ENCODE assay signal across 8 cellular contexts in the genomic region with DNA sequence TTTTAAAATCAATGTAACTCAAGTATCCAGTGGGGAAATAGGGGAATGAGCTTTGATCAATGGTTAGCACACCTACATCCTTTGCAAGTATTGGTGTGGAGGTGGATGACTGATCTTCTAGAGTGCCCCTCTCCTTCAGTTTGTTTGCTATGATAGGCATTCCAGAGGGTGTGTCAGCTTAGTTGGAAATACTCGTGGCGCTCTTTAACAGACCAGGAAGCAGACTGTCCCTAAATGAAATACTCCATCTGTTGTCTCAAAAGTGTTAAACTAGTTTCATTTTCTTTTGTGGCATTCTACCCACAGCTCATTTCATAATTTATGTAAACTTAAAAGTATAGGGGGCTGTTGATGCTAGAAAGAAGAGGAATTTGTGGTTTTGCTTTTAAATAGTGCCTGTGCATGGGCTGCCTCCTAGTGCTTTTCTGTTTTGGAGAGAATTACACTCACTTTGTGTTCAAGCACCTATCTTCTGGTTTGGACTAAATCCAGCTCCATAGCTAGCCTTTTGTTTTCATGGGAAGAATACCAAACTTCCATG.
DNase-seq lines count a peak whose midpoint lies in the region; ATAC-seq and TF ChIP-seq lines count a peak whose summit lies in the region.

No MANE protein-coding gene starts in this region.

- DNase-seq in EL (peak; percentile 83), HS-27A (ENCODE audit: low read depth) (peak; percentile 51), right atrium auricular region (ENCODE audit: low spot score) (no peak), thoracic aorta (ENCODE audit: low spot score) (no peak)
- DNase-seq in activated CD8-positive, alpha-beta T cell treated with anti-CD3 and anti-CD28 coated beads for 36 hours: peak; percentile 36
- no peak for DNase-seq in stimulated activated CD4-positive, alpha-beta T cell treated with anti-CD3 and anti-CD28 coated beads, Interleukin-4, amount 100 ng/mL, for 24 hours
- no peak for DNase-seq in stimulated activated CD4-positive, alpha-beta T cell treated with anti-CD3 and anti-CD28 coated beads, Interleukin-15, amount 100 ng/mL, for 24 hours

- H3K4me3 ChIP-seq in right atrium auricular region: no peak overlapping the region
- peak overlapping the region; percentile 14 for H3K4me3 ChIP-seq in thoracic aorta

- peak overlapping the region; percentile 43 to 63 for H3K27ac ChIP-seq in right atrium auricular region
- H3K27ac ChIP-seq in thoracic aorta: peak overlapping the region; percentile 19 to 67

- H3K4me1 ChIP-seq in right atrium auricular region: peaks cover 0 to 38% of the 10 kb centered on the region in 2 donors
- peaks cover 27 to 36% of the 10 kb centered on the region in 2 donors for H3K4me1 ChIP-seq in thoracic aorta (ENCODE audit: control insufficient read depth in 1 of 2, low read depth in 2 of 2)

- TF ChIP-seq CTCF in activated CD8-positive, alpha-beta T cell treated with anti-CD3 and anti-CD28 coated beads for 36 hours (IDR thresholded peaks at IDR 0.05): no peak
- TF ChIP-seq CTCF in right atrium auricular region (IDR thresholded peaks at IDR 0.05) (no peak), thoracic aorta (IDR thresholded peaks at IDR 0.05) (no peak)

- POLR2A ChIA-PET in activated CD8-positive, alpha-beta T cell treated with anti-CD3 and anti-CD28 coated beads for 36 hours (lab: Charles Lee): interaction anchor here (0.7 to 4.3 kb wide), 5 partner anchors 10 to 67 kb away, joined by 3 to 16 read pairs (median 4); partner anchors contain the start of gene GLS

- no peaks in the 10 kb centered on the region for H3K27me3 Mint-ChIP-seq in activated CD8-positive, alpha-beta T cell treated with anti-CD3 and anti-CD28 coated beads for 36 hours

- H3K27me3 ChIP-seq in right atrium auricular region (no peaks in the 10 kb centered on the region), thoracic aorta (replicated peaks; ENCODE audit: insufficient read depth) (no peaks in the 10 kb centered on the region)

- H3K27ac Mint-ChIP-seq in activated CD8-positive, alpha-beta T cell treated with anti-CD3 and anti-CD28 coated beads for 36 hours: peak overlapping the region; percentile 70

- no peaks in the 10 kb centered on the region for H3K36me3 Mint-ChIP-seq in activated CD8-positive, alpha-beta T cell treated with anti-CD3 and anti-CD28 coated beads for 36 hours (ENCODE audit: low read depth)

- H3K4me3 Mint-ChIP-seq in activated CD8-positive, alpha-beta T cell treated with anti-CD3 and anti-CD28 coated beads for 36 hours: no peak overlapping the region

- H3K36me3 ChIP-seq in right atrium auricular region (no peaks in the 10 kb centered on the region), thoracic aorta (no peaks in the 10 kb centered on the region)

- intact Hi-C loops in activated CD8-positive, alpha-beta T cell treated with anti-CD3 and anti-CD28 coated beads for 36 hours (cut with micrococcal nuclease): loop anchor here (5.0 to 10.0 kb wide), 2 partner anchors 95 to 163 kb away; no protein-coding TSS in a partner anchor

- CTCF ChIA-PET in activated CD8-positive, alpha-beta T cell treated with anti-CD3 and anti-CD28 coated beads for 36 hours (lab: Charles Lee): interaction anchor here (0.5 to 3.8 kb wide), 39 partner anchors 9 to 303 kb away, joined by 3 to 29 read pairs (median 4); no protein-coding TSS in a partner anchor

- H3K4me1 Mint-ChIP-seq in activated CD8-positive, alpha-beta T cell treated with anti-CD3 and anti-CD28 coated beads for 36 hours (ENCODE audit: low read depth): peaks cover 22% of the 10 kb centered on the region

- H3K9me3 Mint-ChIP-seq in activated CD8-positive, alpha-beta T cell treated with anti-CD3 and anti-CD28 coated beads for 36 hours: no peaks in the 10 kb centered on the region

- no peaks in the 10 kb centered on the region for H3K9me3 ChIP-seq in right atrium auricular region
- no peaks in the 10 kb centered on the region for H3K9me3 ChIP-seq in thoracic aorta

- peak; percentile 75 for ATAC-seq in GM21360 (IDR thresholded peaks at IDR 0.05; ENCODE audit: unreplicated experiment)
- peak; percentile 81 for ATAC-seq in activated CD8-positive, alpha-beta T cell treated with anti-CD3 and anti-CD28 coated beads for 36 hours
- no peak for ATAC-seq in thoracic aorta (ENCODE audit: insufficient number of reproducible peaks, low FRiP score, low read depth)

Comparison
In these comparisons a context has a peak if more than half of its experiments do, and no peak if none do; other contexts are left out.
1. DNase-seq: peak in EL (single experiment), HS-27A (single experiment) and activated CD8-positive, alpha-beta T cell treated with anti-CD3 and anti-CD28 coated beads for 36 hours (single experiment); none in right atrium auricular region (single experiment), thoracic aorta (single experiment), stimulated activated CD4-positive, alpha-beta T cell treated with anti-CD3 and anti-CD28 coated beads, Interleukin-4, amount 100 ng/mL, for 24 hours (single experiment) and stimulated activated CD4-positive, alpha-beta T cell treated with anti-CD3 and anti-CD28 coated beads, Interleukin-15, amount 100 ng/mL, for 24 hours (single experiment).